ENCODE assay signal across 8 cellular contexts in genomic region chr18:68925268-68925667, GRCh38.
DNase-seq lines count a peak whose midpoint lies in the region; TF ChIP-seq lines count a peak whose summit lies in the region.

No MANE protein-coding gene starts in this region.

- TF ChIP-seq CTCF in NB4 (IDR thresholded peaks at IDR 0.05; ENCODE audit: low read depth, low read length) (peak; percentile 10), kidney epithelial cell (IDR thresholded peaks at IDR 0.05; ENCODE audit: insufficient read depth, low read length, poor library complexity, severe bottlenecking) (peak; percentile 54)

- H3K27me3 ChIP-seq in kidney epithelial cell (ENCODE audit: control insufficient read depth, insufficient read depth, low read length) = no peaks in the 10 kb centered on the region

- DNase-seq in DMS 273 (lab: John Stamatoyannopoulos, UW; ENCODE audit: unreplicated experiment) (peak; percentile 60), DMS 273 treated with DMSO at 0.1 percent for 48 hours (lab: John Stamatoyannopoulos, UW) (no peak), HCEC 1CT (peak; percentile 10), NB4 (ENCODE audit: low read depth) (peak; percentile 12), kidney epithelial cell (ENCODE audit: low read depth) (no peak), EL (no peak), cortex of kidney (lab: John Stamatoyannopoulos, UW) (no peak)
- DNase-seq in stimulated activated CD4-positive, alpha-beta T cell treated with anti-CD3 and anti-CD28 coated beads, Interleukin-4, amount 100 ng/mL, for 4 hours = no peak

- no peaks in the 10 kb centered on the region for H3K36me3 ChIP-seq in kidney epithelial cell (ENCODE audit: control insufficient read depth, insufficient read depth, low read length)

- no peak overlapping the region for H3K4me3 ChIP-seq in NB4 (ENCODE audit: low read depth, low read length)
- no peak overlapping the region for H3K4me3 ChIP-seq in kidney epithelial cell (ENCODE audit: low read depth, low read length)

- no peak for TF ChIP-seq POLR2A in NB4 (IDR thresholded peaks at IDR 0.05; ENCODE audit: extremely low read depth, insufficient read length)

Comparison
In these comparisons a context has a peak if more than half of its experiments do, and no peak if none do; other contexts are left out.
1. DNase-seq: peak in DMS 273 (single experiment), HCEC 1CT (single experiment) and NB4 (single experiment); none in DMS 273 treated with DMSO at 0.1 percent for 48 hours (single experiment), kidney epithelial cell (single experiment), EL (single experiment), stimulated activated CD4-positive, alpha-beta T cell treated with anti-CD3 and anti-CD28 coated beads, Interleukin-4, amount 100 ng/mL, for 4 hours (0 of 2) and cortex of kidney (single experiment).